In the genomic region with DNA sequence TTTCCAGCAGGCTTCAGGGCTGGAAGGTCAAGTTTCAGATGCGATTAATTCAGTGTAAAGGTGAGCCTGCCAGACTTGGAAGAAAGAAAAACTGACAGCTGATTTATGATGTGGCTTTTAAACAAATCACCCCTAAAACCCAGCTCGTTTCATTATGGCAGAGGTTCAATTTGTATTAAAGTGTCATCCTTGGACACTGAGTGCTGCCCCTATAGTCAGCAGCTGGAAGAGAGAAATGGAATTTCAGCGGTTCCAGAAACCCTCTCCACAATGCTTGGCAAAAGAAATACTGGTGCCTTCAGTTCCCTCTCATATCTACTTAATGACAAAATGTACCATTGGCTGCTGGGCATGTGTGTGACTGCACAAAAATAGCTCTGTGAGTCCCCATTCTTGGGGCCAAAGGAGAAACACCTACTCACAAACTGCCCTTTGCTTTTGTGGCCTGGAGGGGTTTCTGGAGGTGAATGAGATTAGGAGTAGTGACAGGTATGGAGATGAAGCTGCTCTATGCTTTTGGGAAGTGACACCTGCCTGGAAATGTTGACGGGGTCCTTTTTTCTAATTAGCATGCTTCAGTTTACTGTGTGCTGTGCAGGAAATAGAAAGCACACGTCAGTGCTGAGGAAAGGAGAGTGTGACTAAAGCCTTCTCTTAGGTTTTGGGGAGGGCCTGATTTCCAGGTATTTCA, we compare ENCODE assay signal across 12 cellular contexts.
DNase-seq lines count a peak whose midpoint lies in the region; ATAC-seq, FAIRE-seq and TF ChIP-seq lines count a peak whose summit lies in the region.
"Had no signal": no experiment of that assay in that cellular context is flagged by ENCODE, and none has a peak within 500 bp of the region (broad histone marks: within the 10 kb centered on the region; RNA-seq: fewer than 3 reads in every experiment).

No MANE protein-coding gene starts in this region.

- no peak for TF ChIP-seq POLR2A in sigmoid colon (IDR thresholded peaks at IDR 0.05)

- peak overlapping the region; percentile 14 to 64; a peak in 3 of 4 replicates for H3K27ac ChIP-seq in SK-N-SH (ENCODE audit: low read depth in 2 of 2, low read length in 1 of 2)
- peak overlapping the region; percentile 33 for H3K27ac ChIP-seq in thymus (ENCODE audit: low read depth)
- peak overlapping the region in 2 of 4 donors; percentile 7 to 41 for H3K27ac ChIP-seq in sigmoid colon
- H3K27ac ChIP-seq: prostate gland, SJCRH30 had no signal

- peak overlapping the region; percentile 41; the same call in 1 of the 2 replicates for H3K9ac ChIP-seq in SK-N-SH

- WGBS in SK-N-SH (ENCODE audit: low lambda C conversion rate), result 61% methylated on average over 5 of the region's 5 CpGs
- WGBS in thymus, result 81% methylated on average over 5 of the region's 5 CpGs
- WGBS in sigmoid colon, 2 donors, result 75 to 76% methylated on average over 5 of the region's 5 CpGs

- no peak for TF ChIP-seq RAD21 in SK-N-SH (IDR thresholded peaks at IDR 0.05; ENCODE audit: low read length)

- H3K4me1 ChIP-seq in SK-N-SH (ENCODE audit: control insufficient read depth in 1 of 2, insufficient read depth in 2 of 2, low read depth in 1 of 2, low read length in 1 of 2), result peaks cover 12 to 32% of the 10 kb centered on the region in 2 experiments; a peak in 3 of 4 replicates
- H3K4me1 ChIP-seq in thymus (ENCODE audit: control insufficient read depth, insufficient read depth, low read length), result no peaks in the 10 kb centered on the region
- peaks cover 0 to 3% (median 0%) of the 10 kb centered on the region in 4 donors for H3K4me1 ChIP-seq in sigmoid colon
- H3K4me1 ChIP-seq: prostate gland, SJCRH30 had no signal

- peaks cover 14% of the 10 kb centered on the region for H3K4me1 Mint-ChIP-seq in activated CD8-positive, alpha-beta memory T cell treated with anti-CD3 and anti-CD28 coated beads, Interleukin-2, amount 10 ng/mL, durations not matched to agents 7 days and 5 days

- no peaks in the 10 kb centered on the region for H3K36me3 Mint-ChIP-seq in activated CD8-positive, alpha-beta memory T cell treated with anti-CD3 and anti-CD28 coated beads, Interleukin-2, amount 10 ng/mL, durations not matched to agents 7 days and 5 days
- H3K36me3 Mint-ChIP-seq: CD14-positive monocyte had no signal

- H3K27ac Mint-ChIP-seq in activated CD8-positive, alpha-beta memory T cell treated with anti-CD3 and anti-CD28 coated beads, Interleukin-2, amount 10 ng/mL, durations not matched to agents 7 days and 5 days, result peak overlapping the region; percentile 55
- H3K27ac Mint-ChIP-seq: CD14-positive monocyte had no signal

- TF ChIP-seq EP300 in SK-N-SH (IDR thresholded peaks at IDR 0.05; ENCODE audit: borderline replicate concordance in 1 of 2, low read depth in 1 of 2, low read length in 1 of 2) (peak in 1 of 2 experiments; percentile 43; a peak in 1 of 4 replicates), sigmoid colon (IDR thresholded peaks at IDR 0.05) (no peak)

- peaks cover 4% of the 10 kb centered on the region for H3K27me3 Mint-ChIP-seq in activated CD8-positive, alpha-beta memory T cell treated with anti-CD3 and anti-CD28 coated beads, Interleukin-2, amount 10 ng/mL, durations not matched to agents 7 days and 5 days

- no peak for DNase-seq in activated CD8-positive, alpha-beta memory T cell treated with anti-CD3 and anti-CD28 coated beads, Interleukin-2, amount 10 ng/mL, durations not matched to agents 7 days and 5 days
- DNase-seq in activated CD8-positive, alpha-beta memory T cell treated with anti-CD3 and anti-CD28 coated beads, Interleukin-2, amount 50 U/mL, for 48 hours, result no peak
- DNase-seq in SK-N-SH, result no peak
- no peak for DNase-seq in Right ventricle myocardium superior
- DNase-seq in D341Med (ENCODE audit: low spot score), result no peak
- no peak for DNase-seq in HTR-8/SVneo (ENCODE audit: insufficient read length, low spot score)
- no peak for DNase-seq in sigmoid colon
- DNase-seq: NCI-H1694 treated with DMSO at 0.1 percent for 48 hours, SJCRH30 had no signal

- H3K9me3 ChIP-seq in SK-N-SH (no peaks in the 10 kb centered on the region), thymus (ENCODE audit: control insufficient read depth) (no peaks in the 10 kb centered on the region), sigmoid colon (no peaks in the 10 kb centered on the region)
- H3K9me3 ChIP-seq: prostate gland, SJCRH30 had no signal

- H3K36me3 ChIP-seq in SK-N-SH (replicated peaks in 1 of 2; ENCODE audit: control insufficient read depth in 1 of 2, insufficient read depth in 2 of 2, low read length in 1 of 2) (no peaks in the 10 kb centered on the region), thymus (ENCODE audit: control insufficient read depth, insufficient read depth) (no peaks in the 10 kb centered on the region), sigmoid colon (no peaks in the 10 kb centered on the region)
- H3K36me3 ChIP-seq: prostate gland, SJCRH30 had no signal

- H3K9me3 Mint-ChIP-seq in activated CD8-positive, alpha-beta memory T cell treated with anti-CD3 and anti-CD28 coated beads, Interleukin-2, amount 10 ng/mL, durations not matched to agents 7 days and 5 days (ENCODE audit: low read depth), result no peaks in the 10 kb centered on the region

- CTCF ChIA-PET in activated CD8-positive, alpha-beta memory T cell treated with anti-CD3 and anti-CD28 coated beads, Interleukin-2, amount 10 ng/mL, durations not matched to agents 7 days and 5 days (lab: Charles Lee), result no interaction called here
- CTCF ChIA-PET in SK-N-SH (lab: Yijun Ruan, JAX), result interaction anchor here (1.0 to 2.0 kb wide), 2 partner anchors 14 to 286 kb away, joined by 3 to 4 read pairs; no protein-coding TSS in a partner anchor

- H3K79me2 ChIP-seq in SK-N-SH (ENCODE audit: insufficient read depth), result no peaks in the 10 kb centered on the region

- H3K4me3 Mint-ChIP-seq in activated CD8-positive, alpha-beta memory T cell treated with anti-CD3 and anti-CD28 coated beads, Interleukin-2, amount 10 ng/mL, durations not matched to agents 7 days and 5 days, result no peak overlapping the region
- H3K4me3 Mint-ChIP-seq: CD14-positive monocyte had no signal

- intact Hi-C loops in Right ventricle myocardium superior (cut with DNase I), result loop anchor here (10.0 kb wide), 1 partner anchor 70 kb away; no protein-coding TSS in a partner anchor
- intact Hi-C loops in sigmoid colon (cut with DNase I), result no loop called here

- H2AFZ ChIP-seq in SK-N-SH (ENCODE audit: low read depth), result peak overlapping the region; percentile 53; the same call in 1 of the 2 replicates

- 0 out of 4 replicates have a peak overlapping the region, but pooled peaks of 1 of the 2 experiments have one; percentile 11 for H3K4me3 ChIP-seq in SK-N-SH (ENCODE audit: low read depth in 2 of 2, low read length in 1 of 2)
- H3K4me3 ChIP-seq in thymus (ENCODE audit: low read length), result no peak overlapping the region
- H3K4me3 ChIP-seq in sigmoid colon, result no peak overlapping the region
- H3K4me3 ChIP-seq: prostate gland, SJCRH30 had no signal

- H3K4me2 ChIP-seq in SK-N-SH, result peak overlapping the region; percentile 55

- peaks cover 36% of the 10 kb centered on the region for H3F3A ChIP-seq in SK-N-SH (replicated peaks; ENCODE audit: insufficient read depth)

- H4K20me1 ChIP-seq in SK-N-SH (ENCODE audit: insufficient read depth), result no peaks in the 10 kb centered on the region

- no peaks in the 10 kb centered on the region for H3K9me2 ChIP-seq in SK-N-SH

- H3K27me3 ChIP-seq in SK-N-SH (ENCODE audit: insufficient read depth), result no peaks in the 10 kb centered on the region
- H3K27me3 ChIP-seq in thymus (ENCODE audit: control insufficient read depth, insufficient read depth), result no peaks in the 10 kb centered on the region
- no peaks in the 10 kb centered on the region for H3K27me3 ChIP-seq in sigmoid colon
- H3K27me3 ChIP-seq: SJCRH30 had no signal

- peak; percentile 42 for ATAC-seq in activated CD8-positive, alpha-beta memory T cell treated with anti-CD3 and anti-CD28 coated beads, Interleukin-2, amount 10 ng/mL, durations not matched to agents 7 days and 5 days
- peak; percentile 88 for ATAC-seq in Right ventricle myocardium superior (ENCODE audit: poor library complexity)

- FAIRE-seq in HTR-8/SVneo (lab: Jason Lieb, UNC), result no peak

- POLR2A ChIA-PET in SK-N-SH (lab: Yijun Ruan, JAX), result no interaction called here

- TF ChIP-seq CTCF in SK-N-SH (IDR thresholded peaks at IDR 0.05) (peak; percentile 26), sigmoid colon (IDR thresholded peaks at IDR 0.05) (no peak)

TF ChIP-seq in SK-N-SH, 30 proteins besides CTCF, POLR2A, EP300 and RAD21:
- TF ChIP-seq, protein P1, sequence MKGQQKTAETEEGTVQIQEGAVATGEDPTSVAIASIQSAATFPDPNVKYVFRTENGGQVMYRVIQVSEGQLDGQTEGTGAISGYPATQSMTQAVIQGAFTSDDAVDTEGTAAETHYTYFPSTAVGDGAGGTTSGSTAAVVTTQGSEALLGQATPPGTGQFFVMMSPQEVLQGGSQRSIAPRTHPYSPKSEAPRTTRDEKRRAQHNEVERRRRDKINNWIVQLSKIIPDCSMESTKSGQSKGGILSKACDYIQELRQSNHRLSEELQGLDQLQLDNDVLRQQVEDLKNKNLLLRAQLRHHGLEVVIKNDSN (IDR thresholded peaks at IDR 0.05; ENCODE audit: borderline replicate concordance, low read depth), result no peak
- TF ChIP-seq, protein P2, sequence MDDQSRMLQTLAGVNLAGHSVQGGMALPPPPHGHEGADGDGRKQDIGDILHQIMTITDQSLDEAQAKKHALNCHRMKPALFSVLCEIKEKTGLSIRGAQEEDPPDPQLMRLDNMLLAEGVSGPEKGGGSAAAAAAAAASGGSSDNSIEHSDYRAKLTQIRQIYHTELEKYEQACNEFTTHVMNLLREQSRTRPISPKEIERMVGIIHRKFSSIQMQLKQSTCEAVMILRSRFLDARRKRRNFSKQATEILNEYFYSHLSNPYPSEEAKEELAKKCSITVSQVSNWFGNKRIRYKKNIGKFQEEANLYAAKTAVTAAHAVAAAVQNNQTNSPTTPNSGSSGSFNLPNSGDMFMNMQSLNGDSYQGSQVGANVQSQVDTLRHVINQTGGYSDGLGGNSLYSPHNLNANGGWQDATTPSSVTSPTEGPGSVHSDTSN (IDR thresholded peaks at IDR 0.05), result peak; percentile 52; the same call in 1 of the 2 replicates
- TF ChIP-seq NFIC (IDR thresholded peaks at IDR 0.05; ENCODE audit: borderline replicate concordance), result peak; percentile 27; the same call in 1 of the 2 replicates
